9 cellular contexts compared by ENCODE assay signal in the genomic region with DNA sequence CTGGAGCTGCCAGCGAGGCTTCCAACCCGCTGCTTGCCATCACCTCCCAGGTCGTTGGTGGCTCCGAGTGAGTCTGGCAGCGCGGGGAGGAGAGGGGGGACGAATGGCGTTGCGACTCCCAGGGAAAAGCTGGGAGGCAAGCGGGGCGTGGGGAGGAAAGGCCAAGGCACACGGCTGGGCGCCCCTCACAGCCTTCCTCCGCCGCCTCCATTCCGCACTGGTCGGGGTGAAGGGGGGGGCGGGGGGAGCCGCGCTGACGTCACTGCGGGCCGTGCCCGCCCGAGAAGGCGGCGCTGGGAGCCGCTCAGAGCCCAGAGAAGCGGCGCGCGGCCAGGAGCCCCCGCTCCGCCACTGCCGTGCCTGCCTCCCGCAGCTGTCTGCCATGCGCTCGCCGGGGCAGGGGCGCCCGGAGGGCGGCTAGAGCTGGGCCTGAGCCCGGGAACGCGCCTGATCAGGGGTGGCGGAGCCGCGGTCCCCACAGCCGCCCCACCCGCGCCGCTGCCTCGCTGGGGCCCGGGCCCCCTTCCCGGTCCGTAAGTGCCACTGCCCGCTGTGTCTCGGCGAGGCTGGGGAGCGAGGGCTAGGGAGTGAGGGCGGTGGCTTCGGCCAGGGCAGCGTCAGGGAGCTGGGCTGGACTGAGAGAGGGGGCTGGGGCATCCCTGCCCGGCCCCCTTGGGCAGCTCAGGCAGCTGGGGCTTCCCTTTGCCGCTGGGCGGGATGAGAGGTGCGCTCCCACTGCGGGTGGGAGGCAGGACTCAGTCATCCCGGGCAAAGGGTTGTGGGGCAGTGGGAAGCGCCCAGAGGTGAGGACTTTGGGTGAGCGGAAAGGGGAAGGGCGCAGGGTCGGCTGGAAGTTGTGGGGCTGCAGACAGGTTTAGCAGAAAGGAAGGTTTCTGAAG. TPM values are rescaled to one million over a fixed set of nuclear protein-coding genes. Genes with fewer than 3 reads are reported as not detected.
A peak's percentile ranks its signal among the peaks of the same experiment; 100 is the strongest.
DNase-seq lines count a peak whose midpoint lies in the region; ATAC-seq and TF ChIP-seq lines count a peak whose summit lies in the region.
"Had no signal": no experiment of that assay in that cellular context is flagged by ENCODE, and none has a peak within 500 bp of the region (broad histone marks: within the 10 kb centered on the region; RNA-seq: fewer than 3 reads in every experiment).

No MANE protein-coding gene starts in this region.

- H3K36me3 Mint-ChIP-seq in WTC11 = no peaks in the 10 kb centered on the region; the same call in 1 of the 2 replicates
- no peaks in the 10 kb centered on the region for H3K36me3 Mint-ChIP-seq in neural progenitor cell

- ATAC-seq in WTC11 (no peak), GM21576 (IDR thresholded peaks at IDR 0.05; ENCODE audit: unreplicated experiment) (no peak)

- no peak for TF ChIP-seq CTCF in WTC11 (IDR thresholded peaks at IDR 0.05)
- TF ChIP-seq CTCF in neural progenitor cell (IDR thresholded peaks at IDR 0.05) = no peak

- CTCF ChIA-PET in WTC11 (lab: Charles Lee) = interaction anchor here (0.9 to 7.2 kb wide), 6 partner anchors 15 to 110 kb away, joined by 5 to 133 read pairs (median 17); no protein-coding TSS in a partner anchor

- H3K4me1 Mint-ChIP-seq in WTC11 (peaks cover 19% of the 10 kb centered on the region), neural progenitor cell (peaks cover 30% of the 10 kb centered on the region)

- no peaks in the 10 kb centered on the region for H3K36me3 ChIP-seq in neural progenitor cell

- H4K20me1 ChIP-seq in neural progenitor cell (ENCODE audit: low read depth) = peaks cover 93% of the 10 kb centered on the region

- H2AFZ ChIP-seq in neural progenitor cell (replicated peaks) = no peak overlapping the region

- H3K9me3 Mint-ChIP-seq in WTC11 (no peaks in the 10 kb centered on the region), neural progenitor cell (peaks cover 8% of the 10 kb centered on the region)

- H3K9ac ChIP-seq in neural progenitor cell = no peak overlapping the region

- H3K27ac ChIP-seq in neural progenitor cell = no peak overlapping the region
- H3K27ac ChIP-seq: HL-60 had no signal

- H3K27me3 Mint-ChIP-seq in WTC11 (ENCODE audit: low read depth) = peaks cover 98% of the 10 kb centered on the region
- peaks cover 90% of the 10 kb centered on the region for H3K27me3 Mint-ChIP-seq in neural progenitor cell (ENCODE audit: insufficient read depth, low read depth)

- H3K79me2 ChIP-seq in neural progenitor cell (ENCODE audit: low read depth) = no peaks in the 10 kb centered on the region

- POLR2A ChIA-PET in WTC11 (lab: Charles Lee) = no interaction called here

- H3K4me3 Mint-ChIP-seq in WTC11 (no peak overlapping the region), neural progenitor cell (no peak overlapping the region)

- peak; percentile 74 for DNase-seq in DMS53 (lab: John Stamatoyannopoulos, UW)
- no peak for DNase-seq in DMS53 treated with DMSO at 0.1 percent for 48 hours (lab: John Stamatoyannopoulos, UW; ENCODE audit: unreplicated experiment)
- peak; percentile 44 to 52 for DNase-seq in NCI-H1930 (lab: John Stamatoyannopoulos, UW)
- no peak for DNase-seq in WTC11 (ENCODE audit: low spot score)
- DNase-seq in neural progenitor cell (ENCODE audit: low spot score) = peak; percentile 32
- no peak for DNase-seq in NCI-H2029 (lab: John Stamatoyannopoulos, UW)
- DNase-seq in glomerular visceral epithelial cell (ENCODE audit: extremely low spot score) = no peak

- peaks cover 100% of the 10 kb centered on the region for H3K27me3 ChIP-seq in neural progenitor cell

- no peaks in the 10 kb centered on the region for H3K9me3 ChIP-seq in neural progenitor cell (ENCODE audit: low read depth)

- H3K27ac Mint-ChIP-seq in WTC11 (no peak overlapping the region), neural progenitor cell (no peak overlapping the region)

- peaks cover 25% of the 10 kb centered on the region for H3F3A ChIP-seq in neural progenitor cell (ENCODE audit: low read depth)

- no peak overlapping the region for H3K4me2 ChIP-seq in neural progenitor cell

- H3K4me3 ChIP-seq in neural progenitor cell = no peak overlapping the region

- peaks cover 17% of the 10 kb centered on the region for H3K4me1 ChIP-seq in neural progenitor cell

TF ChIP-seq in WTC11, 78 proteins besides CTCF, POLR2A, EP300 and RAD21:
- TF ChIP-seq, protein P1, sequence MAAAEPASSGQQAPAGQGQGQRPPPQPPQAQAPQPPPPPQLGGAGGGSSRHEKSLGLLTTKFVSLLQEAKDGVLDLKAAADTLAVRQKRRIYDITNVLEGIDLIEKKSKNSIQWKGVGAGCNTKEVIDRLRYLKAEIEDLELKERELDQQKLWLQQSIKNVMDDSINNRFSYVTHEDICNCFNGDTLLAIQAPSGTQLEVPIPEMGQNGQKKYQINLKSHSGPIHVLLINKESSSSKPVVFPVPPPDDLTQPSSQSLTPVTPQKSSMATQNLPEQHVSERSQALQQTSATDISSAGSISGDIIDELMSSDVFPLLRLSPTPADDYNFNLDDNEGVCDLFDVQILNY (CRISPR knock-in tag; IDR thresholded peaks at IDR 0.05) = no peak
- TF ChIP-seq CREM (CRISPR knock-in tag; IDR thresholded peaks at IDR 0.05) = 0 out of 2 replicates have a peak, but pooled peaks have one; percentile 18
TF ChIP-seq in WTC11: peak in this region for 1.

RNA-seq across cellular contexts. Expression of a gene that starts 27.8 kb away (rescaled TPM):
- total RNA-seq in WTC11 (2021) = 63.9 to 76.2 TPM (median 68.3 TPM) in 3 replicates
- total RNA-seq in neural progenitor cell (ENCODE audit: low replicate concordance) = 25.2 and 43.5 TPM in 2 replicates

Comparison
In these comparisons a context has a peak if more than half of its experiments do, and no peak if none do; other contexts are left out.
1. DNase-seq: peak in DMS53 (single experiment), NCI-H1930 (2 of 2) and neural progenitor cell (single experiment); none in DMS53 treated with DMSO at 0.1 percent for 48 hours (single experiment), WTC11 (single experiment), NCI-H2029 (single experiment) and glomerular visceral epithelial cell (single experiment).